In the genomic region with DNA sequence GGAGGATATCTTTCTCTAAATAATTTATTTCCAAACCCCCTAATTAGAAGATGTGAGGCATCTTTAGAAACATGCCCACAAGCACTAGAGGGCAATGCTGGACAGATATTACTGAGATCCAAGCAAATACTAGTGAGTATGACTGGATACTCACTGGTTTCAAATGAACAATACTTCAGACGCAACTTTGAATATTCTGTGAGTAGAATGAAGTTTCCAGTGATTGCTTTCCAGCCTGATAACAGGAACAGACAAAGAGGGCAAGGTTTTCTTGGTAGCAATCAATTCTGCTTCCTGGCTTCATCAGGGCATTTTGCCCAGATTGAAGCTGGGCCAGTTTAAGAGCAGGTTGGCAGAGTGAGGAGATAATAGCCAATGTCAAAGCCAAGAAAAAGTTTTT, we compare ENCODE assay signal across 11 cellular contexts.
DNase-seq lines count a peak whose midpoint lies in the region; ATAC-seq and TF ChIP-seq lines count a peak whose summit lies in the region.
"Had no signal": no experiment of that assay in that cellular context is flagged by ENCODE, and none has a peak within 500 bp of the region (broad histone marks: within the 10 kb centered on the region; RNA-seq: fewer than 3 reads in every experiment).

No MANE protein-coding gene starts in this region.

- in situ Hi-C loops in IMR-90 (cut with MboI; ENCODE audit: low sequenced_read_pairs), result no loop called here

- no peak overlapping the region for H2BK12ac ChIP-seq in mesenchymal stem cell (ENCODE audit: low read length in 2 of 2)

- H2AFZ ChIP-seq in IMR-90 (replicated peaks; ENCODE audit: low read length, poor library complexity) (no peak overlapping the region), mesenchymal stem cell (ENCODE audit: low read depth, low read length) (no peak overlapping the region)

- no peaks in the 10 kb centered on the region for H3K4me1 ChIP-seq in IMR-90 (ENCODE audit: control insufficient read depth, insufficient read depth, low read length)
- H3K4me1 ChIP-seq in body of pancreas, result no peaks in the 10 kb centered on the region
- H3K4me1 ChIP-seq in mesenchymal stem cell (ENCODE audit: control insufficient read depth, insufficient read depth, low read depth, low read length), result no peaks in the 10 kb centered on the region
- H3K4me1 ChIP-seq in gastroesophageal sphincter, result peaks cover 0 to 4% (median 0%) of the 10 kb centered on the region in 3 donors

- H4K5ac ChIP-seq in IMR-90 (ENCODE audit: low read depth, low read length), result no peak overlapping the region

- H3K4me3 ChIP-seq in AG10803 (ENCODE audit: low read length) (no peak overlapping the region), IMR-90 (ENCODE audit: insufficient read depth, low read depth, low read length) (no peak overlapping the region), body of pancreas (no peak overlapping the region), mesenchymal stem cell (ENCODE audit: insufficient read depth in 1 of 2, low read depth in 1 of 2, low read length in 2 of 2) (no peak overlapping the region), MG63 (no peak overlapping the region), gastroesophageal sphincter (no peak overlapping the region)

- dilution Hi-C loops in IMR-90 (cut with HindIII; ENCODE audit: low sequenced_read_pairs, unreplicated experiment), result no loop called here

- peaks cover 11% of the 10 kb centered on the region for H3K9me3 Mint-ChIP-seq in activated T-helper 2 cell treated with anti-CD3 and anti-CD28 coated beads, Interferon-gamma antibody, Interleukin-2, Interleukin-4, amounts not matched to agents 10 μg/mL and 5 μg/mL and 100 μg/mL, durations not matched to agents 14 hours and 24 hours and 36 hours

- peak; percentile 52 for DNase-seq in AG10803 (ENCODE audit: low read depth)
- peak; percentile 32 for DNase-seq in IMR-90
- peak in 1 of 4 donors; percentile 34 for DNase-seq in body of pancreas
- peak; percentile 63 for DNase-seq in mesenchymal stem cell
- no peak for DNase-seq in MG63
- no peak for DNase-seq in activated T-helper 2 cell treated with anti-CD3 and anti-CD28 coated beads, Interferon-gamma antibody, Interleukin-2, Interleukin-4, amounts not matched to agents 10 μg/mL and 5 μg/mL and 100 μg/mL, durations not matched to agents 14 hours and 24 hours and 36 hours (ENCODE audit: low spot score)
- DNase-seq in activated naive CD4-positive, alpha-beta T cell (lab: John Stamatoyannopoulos, UW), result no peak
- DNase-seq: activated CD4-positive, alpha-beta T cell treated with anti-CD3 and anti-CD28 coated beads for 4 hours; GDM1 had no signal

- H2AK5ac ChIP-seq in IMR-90 (ENCODE audit: low read depth, low read length) (no peak overlapping the region), mesenchymal stem cell (ENCODE audit: low read length, severe bottlenecking) (no peak overlapping the region)

- H3K27ac ChIP-seq in IMR-90 (ENCODE audit: insufficient read depth, low read length), result no peak overlapping the region
- no peak overlapping the region for H3K27ac ChIP-seq in body of pancreas
- H3K27ac ChIP-seq in mesenchymal stem cell (ENCODE audit: low read length, poor library complexity, severe bottlenecking), result no peak overlapping the region
- H3K27ac ChIP-seq in gastroesophageal sphincter, result no peak overlapping the region

- H3K18ac ChIP-seq in IMR-90 (ENCODE audit: low read depth, low read length) (no peak overlapping the region), mesenchymal stem cell (ENCODE audit: low read depth in 1 of 2, low read length in 2 of 2) (no peak overlapping the region)

- no peak overlapping the region for H2AK9ac ChIP-seq in IMR-90 (replicated peaks; ENCODE audit: low read depth, low read length, poor library complexity)

- H3K23ac ChIP-seq in IMR-90 (ENCODE audit: low read depth, low read length) (no peak overlapping the region), mesenchymal stem cell (ENCODE audit: low read length in 2 of 2) (no peak overlapping the region)

- H4K20me1 ChIP-seq in IMR-90 (ENCODE audit: insufficient read depth, low read length), result no peaks in the 10 kb centered on the region

- H3K9me3 ChIP-seq in IMR-90 (ENCODE audit: control insufficient read depth, insufficient read depth, low read length), result no peaks in the 10 kb centered on the region
- no peaks in the 10 kb centered on the region for H3K9me3 ChIP-seq in body of pancreas
- no peaks in the 10 kb centered on the region for H3K9me3 ChIP-seq in mesenchymal stem cell (ENCODE audit: control insufficient read depth, low read length)
- H3K9me3 ChIP-seq in MG63, result no peaks in the 10 kb centered on the region
- no peaks in the 10 kb centered on the region for H3K9me3 ChIP-seq in gastroesophageal sphincter

- H2BK15ac ChIP-seq in IMR-90 (ENCODE audit: low read depth, low read length) (no peak overlapping the region), mesenchymal stem cell (ENCODE audit: low read depth, poor library complexity, severe bottlenecking) (no peak overlapping the region)

- H3K27ac Mint-ChIP-seq in activated T-helper 2 cell treated with anti-CD3 and anti-CD28 coated beads, Interferon-gamma antibody, Interleukin-2, Interleukin-4, amounts not matched to agents 10 μg/mL and 5 μg/mL and 100 μg/mL, durations not matched to agents 14 hours and 24 hours and 36 hours, result no peak overlapping the region

- H3K4me2 ChIP-seq in IMR-90 (ENCODE audit: low read depth, low read length) (no peak overlapping the region), mesenchymal stem cell (ENCODE audit: low read length, poor library complexity, severe bottlenecking) (no peak overlapping the region)

- H4K8ac ChIP-seq in IMR-90 (ENCODE audit: low read depth in 2 of 2, low read length in 2 of 2), result no peak overlapping the region
- H4K8ac ChIP-seq in mesenchymal stem cell (ENCODE audit: low read length), result no peak overlapping the region

- CTCF ChIA-PET in IMR-90 (lab: Yijun Ruan, JAX), result no interaction called here

- H3K9ac ChIP-seq in IMR-90 (ENCODE audit: low read depth, low read length), result no peak overlapping the region
- H3K9ac ChIP-seq in mesenchymal stem cell (ENCODE audit: low read length), result no peak overlapping the region

- TF ChIP-seq RAD21 in IMR-90 (IDR thresholded peaks at IDR 0.05; ENCODE audit: low read length), result peak; percentile 62

- TF ChIP-seq POLR2A in IMR-90 (IDR thresholded peaks at IDR 0.05; ENCODE audit: low read depth, low read length) (no peak), body of pancreas (IDR thresholded peaks at IDR 0.05) (no peak), gastroesophageal sphincter (IDR thresholded peaks at IDR 0.05) (no peak)

- no CpG with 5 or more reads among the region's 1 CpG for WGBS in IMR-90 (ENCODE audit: extremely low coverage in 2 of 2, insufficient read length in 1 of 2), 2 experiments
- WGBS in body of pancreas, 2 donors, result 10 to 13% methylated on average over 1 of the region's 1 CpG
- WGBS in mesenchymal stem cell, result 85% methylated on average over 1 of the region's 1 CpG
- 41 to 44% methylated on average over 1 of the region's 1 CpG for WGBS in gastroesophageal sphincter (ENCODE audit: low coverage in 1 of 2), 2 donors

- H2BK20ac ChIP-seq in IMR-90 (ENCODE audit: low read depth, low read length), result no peak overlapping the region

- H3K4ac ChIP-seq in IMR-90 (ENCODE audit: low read depth, low read length), result no peak overlapping the region
- H3K4ac ChIP-seq in mesenchymal stem cell (ENCODE audit: low read depth in 1 of 2, low read length in 2 of 2), result no peak overlapping the region

- BruUV-seq in IMR-90 (replicated peaks; lab: Mats Ljungman, UMichigan), result no TSS peak

- no peak overlapping the region for H3K56ac ChIP-seq in IMR-90 (ENCODE audit: extremely low read depth, insufficient read depth, low read length)

- H3K27me3 Mint-ChIP-seq in activated T-helper 2 cell treated with anti-CD3 and anti-CD28 coated beads, Interferon-gamma antibody, Interleukin-2, Interleukin-4, amounts not matched to agents 10 μg/mL and 5 μg/mL and 100 μg/mL, durations not matched to agents 14 hours and 24 hours and 36 hours (ENCODE audit: low read depth), result no peaks in the 10 kb centered on the region

- H3K14ac ChIP-seq in IMR-90 (replicated peaks; ENCODE audit: low read depth, low read length), result no peak overlapping the region
- no peak overlapping the region for H3K14ac ChIP-seq in mesenchymal stem cell (ENCODE audit: low read length in 2 of 2)

- no peak overlapping the region for H2BK5ac ChIP-seq in IMR-90 (ENCODE audit: low read depth, low read length, poor library complexity, severe bottlenecking)
- H2BK5ac ChIP-seq in mesenchymal stem cell (ENCODE audit: low read depth, low read length, poor library complexity, severe bottlenecking), result no peak overlapping the region

- TF ChIP-seq EP300 in gastroesophageal sphincter (IDR thresholded peaks at IDR 0.05), result no peak

- H4K91ac ChIP-seq in IMR-90 (ENCODE audit: insufficient read depth, low read depth, low read length) (no peak overlapping the region), mesenchymal stem cell (ENCODE audit: low read length) (no peak overlapping the region)

- POLR2A ChIA-PET in IMR-90 (lab: Charles Lee; ENCODE audit: unreplicated experiment), result no interaction called here

- H3K79me1 ChIP-seq in IMR-90 (ENCODE audit: low read depth in 1 of 2, low read length in 2 of 2), result no peaks in the 10 kb centered on the region
- no peaks in the 10 kb centered on the region for H3K79me1 ChIP-seq in mesenchymal stem cell (replicated peaks; ENCODE audit: low read length, poor library complexity, severe bottlenecking)

- H3K9me1 ChIP-seq in IMR-90 (ENCODE audit: insufficient read depth, low read length), result no peaks in the 10 kb centered on the region

- no peak overlapping the region for H3K4me3 Mint-ChIP-seq in activated T-helper 2 cell treated with anti-CD3 and anti-CD28 coated beads, Interferon-gamma antibody, Interleukin-2, Interleukin-4, amounts not matched to agents 10 μg/mL and 5 μg/mL and 100 μg/mL, durations not matched to agents 14 hours and 24 hours and 36 hours (ENCODE audit: low read depth)

- no peaks in the 10 kb centered on the region for H3K36me3 Mint-ChIP-seq in activated T-helper 2 cell treated with anti-CD3 and anti-CD28 coated beads, Interferon-gamma antibody, Interleukin-2, Interleukin-4, amounts not matched to agents 10 μg/mL and 5 μg/mL and 100 μg/mL, durations not matched to agents 14 hours and 24 hours and 36 hours (ENCODE audit: low read depth)

- H3K4me1 Mint-ChIP-seq in activated T-helper 2 cell treated with anti-CD3 and anti-CD28 coated beads, Interferon-gamma antibody, Interleukin-2, Interleukin-4, amounts not matched to agents 10 μg/mL and 5 μg/mL and 100 μg/mL, durations not matched to agents 14 hours and 24 hours and 36 hours (ENCODE audit: low read depth), result no peaks in the 10 kb centered on the region

- H3K27me3 ChIP-seq in IMR-90 (ENCODE audit: control insufficient read depth, insufficient read depth, low read length), result no peaks in the 10 kb centered on the region
- H3K27me3 ChIP-seq in body of pancreas, result no peaks in the 10 kb centered on the region
- H3K27me3 ChIP-seq in mesenchymal stem cell (ENCODE audit: control insufficient read depth in 1 of 2, insufficient read depth in 1 of 2, low read length in 2 of 2), result no peaks in the 10 kb centered on the region
- H3K27me3 ChIP-seq in MG63, result no peaks in the 10 kb centered on the region
- no peaks in the 10 kb centered on the region for H3K27me3 ChIP-seq in gastroesophageal sphincter

- H2BK120ac ChIP-seq in IMR-90 (ENCODE audit: low read depth, low read length) (no peak overlapping the region), mesenchymal stem cell (ENCODE audit: low read depth, low read length) (no peak overlapping the region)

- intact Hi-C loops in IMR-90 (cut with micrococcal nuclease), result loop anchor here (1.0 to 5.0 kb wide), 4 partner anchors 564 to 1106 kb away; no protein-coding TSS in a partner anchor
- intact Hi-C loops in body of pancreas (cut with DNase I), result no loop called here
- intact Hi-C loops in activated T-helper 2 cell treated with anti-CD3 and anti-CD28 coated beads, Interferon-gamma antibody, Interleukin-2, Interleukin-4, amounts not matched to agents 10 μg/mL and 5 μg/mL and 100 μg/mL, durations not matched to agents 14 hours and 24 hours and 36 hours (cut with micrococcal nuclease), result no loop called here

- peak; percentile 86 for ATAC-seq in IMR-90 (ENCODE audit: low read depth)
- ATAC-seq in body of pancreas, result no peak
- no peak for ATAC-seq in gastroesophageal sphincter
- ATAC-seq: Panc1 had no signal

- TF ChIP-seq CTCF in AG10803 (conservative IDR thresholded peaks at IDR 0.05; ENCODE audit: low read length) (peak; percentile 63), IMR-90 (conservative IDR thresholded peaks at IDR 0.05; ENCODE audit: low read depth, low read length) (peak; percentile 55), body of pancreas (IDR thresholded peaks at IDR 0.05) (peak in 4 of 7 experiments; percentile 8 to 24 (median 13)), gastroesophageal sphincter (IDR thresholded peaks at IDR 0.05) (no peak)

- no peaks in the 10 kb centered on the region for H3K36me3 ChIP-seq in IMR-90 (ENCODE audit: control insufficient read depth, insufficient read depth, low read length)
- no peaks in the 10 kb centered on the region for H3K36me3 ChIP-seq in body of pancreas (replicated peaks in 1 of 2; ENCODE audit: insufficient read depth in 1 of 2, low read depth in 2 of 2)
- no peaks in the 10 kb centered on the region for H3K36me3 ChIP-seq in mesenchymal stem cell (ENCODE audit: control insufficient read depth in 1 of 2, insufficient read depth in 2 of 2, low read depth in 1 of 2, low read length in 2 of 2)
- no peaks in the 10 kb centered on the region for H3K36me3 ChIP-seq in MG63
- H3K36me3 ChIP-seq in gastroesophageal sphincter, result no peaks in the 10 kb centered on the region

Comparison
In these comparisons a context has a peak if more than half of its experiments do, and no peak if none do; other contexts are left out.
1. DNase-seq: peak in AG10803 (single experiment), IMR-90 (single experiment) and mesenchymal stem cell (single experiment); none in MG63 (single experiment), activated T-helper 2 cell treated with anti-CD3 and anti-CD28 coated beads, Interferon-gamma antibody, Interleukin-2, Interleukin-4, amounts not matched to agents 10 μg/mL and 5 μg/mL and 100 μg/mL, durations not matched to agents 14 hours and 24 hours and 36 hours (single experiment) and activated naive CD4-positive, alpha-beta T cell (0 of 4).
2. CTCF ChIP-seq: peak in AG10803 (single experiment), IMR-90 (single experiment) and body of pancreas (4 of 7); none in gastroesophageal sphincter (0 of 4).